Comparison of ENCODE assay signal across 24 cellular contexts in genomic region chr3:57575966-57576610, GRCh38. TPM values are rescaled to one million over a fixed set of nuclear protein-coding genes. Genes with fewer than 3 reads are reported as not detected.
A peak's percentile ranks its signal among the peaks of the same experiment; 100 is the strongest.
DNase-seq lines count a peak whose midpoint lies in the region; ATAC-seq lines count a peak whose summit lies in the region.
"Had no signal": no experiment of that assay in that cellular context is flagged by ENCODE, and none has a peak within 500 bp of the region (broad histone marks: within the 10 kb centered on the region; RNA-seq: fewer than 3 reads in every experiment).

No MANE protein-coding gene starts in this region.

- no peaks in the 10 kb centered on the region for H3K9me3 Mint-ChIP-seq in activated CD4-positive, alpha-beta T cell treated with anti-CD3 and anti-CD28 coated beads for 36 hours (ENCODE audit: low read depth)
- no peaks in the 10 kb centered on the region for H3K9me3 Mint-ChIP-seq in activated naive CD8-positive, alpha-beta T cell (ENCODE audit: low read depth)

- H3K27ac ChIP-seq in BLaER1 (peak overlapping the region; percentile 73), caudate nucleus (ENCODE audit: low read depth, low read length) (no peak overlapping the region)
- H3K27ac ChIP-seq: lower lobe of right lung, pancreas, WERI-Rb-1 had no signal

- H4K20me1 ChIP-seq in BLaER1, result 0 out of 2 replicates have a peak, but pooled peaks cover 23% of the 10 kb centered on the region

- CTCF ChIA-PET in activated CD4-positive, alpha-beta T cell treated with anti-CD3 and anti-CD28 coated beads for 36 hours (lab: Charles Lee), result interaction anchor here (0.8 to 0.9 kb wide), 2 partner anchors 16 to 20 kb away, joined by 3 read pairs; no protein-coding TSS in a partner anchor

- POLR2A ChIA-PET in activated CD4-positive, alpha-beta T cell treated with anti-CD3 and anti-CD28 coated beads for 36 hours (lab: Charles Lee), result no interaction called here

- H3K4me2 ChIP-seq in BLaER1, result peak overlapping the region; percentile 83

- intact Hi-C loops in activated CD4-positive, alpha-beta T cell treated with anti-CD3 and anti-CD28 coated beads for 36 hours (cut with DNase I, micrococcal nuclease), result no loop called here

- no peak overlapping the region for H3K9ac ChIP-seq in BLaER1

- no peak overlapping the region for H3K4me3 ChIP-seq in BLaER1
- H3K4me3 ChIP-seq: lower lobe of right lung, pancreas had no signal

- peaks cover 60% of the 10 kb centered on the region for H3K36me3 Mint-ChIP-seq in activated CD4-positive, alpha-beta T cell treated with anti-CD3 and anti-CD28 coated beads for 36 hours (ENCODE audit: low read depth)
- peaks cover 6% of the 10 kb centered on the region for H3K36me3 Mint-ChIP-seq in activated naive CD8-positive, alpha-beta T cell

- no peaks in the 10 kb centered on the region for H3K9me3 ChIP-seq in BLaER1
- H3K9me3 ChIP-seq: lower lobe of right lung, pancreas had no signal

- no peak overlapping the region for H3K4me3 Mint-ChIP-seq in activated CD4-positive, alpha-beta T cell treated with anti-CD3 and anti-CD28 coated beads for 36 hours
- H3K4me3 Mint-ChIP-seq in activated naive CD8-positive, alpha-beta T cell, result no peak overlapping the region
- H3K4me3 Mint-ChIP-seq: B cell had no signal

- H3K4me1 ChIP-seq in BLaER1, result peaks cover 32% of the 10 kb centered on the region

- peak overlapping the region; percentile 22 for H3K27ac Mint-ChIP-seq in activated CD4-positive, alpha-beta T cell treated with anti-CD3 and anti-CD28 coated beads for 36 hours
- H3K27ac Mint-ChIP-seq in activated naive CD8-positive, alpha-beta T cell, result peak overlapping the region; percentile 66
- H3K27ac Mint-ChIP-seq: B cell had no signal

- ATAC-seq in activated CD4-positive, alpha-beta T cell treated with anti-CD3 and anti-CD28 coated beads for 36 hours, result no peak
- no peak for ATAC-seq in HG02642 (IDR thresholded peaks at IDR 0.05; ENCODE audit: poor library complexity, unreplicated experiment)
- no peak for ATAC-seq in GM19035 (IDR thresholded peaks at IDR 0.05; ENCODE audit: unreplicated experiment)
- ATAC-seq: lower lobe of right lung had no signal

- peaks cover 85% of the 10 kb centered on the region for H3K36me3 ChIP-seq in BLaER1

- peaks cover 13% of the 10 kb centered on the region for H3K4me1 Mint-ChIP-seq in activated CD4-positive, alpha-beta T cell treated with anti-CD3 and anti-CD28 coated beads for 36 hours
- peaks cover 32% of the 10 kb centered on the region for H3K4me1 Mint-ChIP-seq in activated naive CD8-positive, alpha-beta T cell (ENCODE audit: low read depth)

- H3K27me3 Mint-ChIP-seq in activated CD4-positive, alpha-beta T cell treated with anti-CD3 and anti-CD28 coated beads for 36 hours, result no peaks in the 10 kb centered on the region
- no peaks in the 10 kb centered on the region for H3K27me3 Mint-ChIP-seq in activated naive CD8-positive, alpha-beta T cell
- H3K27me3 Mint-ChIP-seq: B cell had no signal

- H3K27me3 ChIP-seq in BLaER1, result no peaks in the 10 kb centered on the region
- H3K27me3 ChIP-seq: pancreas had no signal

- no peak for DNase-seq in activated CD4-positive, alpha-beta T cell treated with anti-CD3 and anti-CD28 coated beads for 36 hours
- no peak for DNase-seq in activated CD4-positive, alpha-beta T cell treated with anti-CD3 and anti-CD28 coated beads, Interleukin-2, amount 50 U/mL, for 4 hours
- peak; percentile 35 for DNase-seq in medulla oblongata (ENCODE audit: extremely low spot score)
- no peak for DNase-seq in caudate nucleus (lab: John Stamatoyannopoulos, UW)
- DNase-seq: 8988T; activated CD4-positive, alpha-beta T cell treated with anti-CD3 and anti-CD28 coated beads, Interleukin-2, amount 50 U/mL, for 48 hours; activated effector memory CD4-positive, alpha-beta T cell treated with Interleukin-2 at 50 U/mL for 16 hours; aorta; H7; head of caudate nucleus; lower lobe of right lung; NCI-H1436; NCI-H2171; OCI-M1; pancreas; stimulated activated CD4-positive, alpha-beta T cell treated with anti-CD3 and anti-CD28 coated beads, Interleukin-1b, Interleukin-23, amount 100 ng/mL, for 48 hours; stimulated activated naive CD4-positive, alpha-beta T cell treated with Interleukin-2 at 50 U/mL for 16 hours; T-helper 1 cell; WERI-Rb-1 had no signal

RNA-seq across cellular contexts. Expression of gene PDE12, which starts 20.0 kb away (rescaled TPM):
- total RNA-seq in activated CD4-positive, alpha-beta T cell treated with anti-CD3 and anti-CD28 coated beads for 36 hours, result 10 to 100 TPM; 19.2 to 19.9 TPM

RNA-seq across cellular contexts. Expression of gene ARF4, which starts 21.1 kb away (rescaled TPM):
- 10 to 100 TPM; 49.6 to 50.0 TPM for total RNA-seq in activated CD4-positive, alpha-beta T cell treated with anti-CD3 and anti-CD28 coated beads for 36 hours

RNA-seq across cellular contexts. Expression of gene DNAH12, which starts 31.9 kb away (rescaled TPM):
- total RNA-seq in activated CD4-positive, alpha-beta T cell treated with anti-CD3 and anti-CD28 coated beads for 36 hours, result not detected
- total RNA-seq: H7 had no signal
